Comparison of ENCODE assay signal across 23 cellular contexts in the genomic region with DNA sequence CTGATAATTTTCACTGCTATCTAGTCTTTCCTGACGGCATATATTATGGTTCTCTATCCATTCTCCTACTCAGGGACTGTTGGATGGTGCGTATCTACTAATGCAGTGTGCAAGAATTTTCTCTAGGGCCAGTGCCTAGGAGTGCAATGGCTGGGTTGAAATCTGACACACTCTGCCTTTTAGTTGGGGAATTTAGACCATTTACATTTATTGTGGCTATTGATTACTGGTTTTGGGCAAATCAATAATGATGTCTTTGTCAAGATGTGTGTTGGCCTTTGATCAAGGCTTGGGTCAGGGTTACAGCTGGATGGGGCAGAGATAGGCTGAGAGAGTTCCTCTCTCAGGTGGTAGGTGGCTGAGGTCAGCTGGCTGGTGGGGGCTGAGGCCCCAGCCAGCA. TPM values are rescaled to one million over a fixed set of nuclear protein-coding genes. Genes with fewer than 3 reads are reported as not detected.
A peak's percentile ranks its signal among the peaks of the same experiment; 100 is the strongest.
DNase-seq lines count a peak whose midpoint lies in the region; ATAC-seq, FAIRE-seq and TF ChIP-seq lines count a peak whose summit lies in the region.
"Had no signal": no experiment of that assay in that cellular context is flagged by ENCODE, and none has a peak within 500 bp of the region (broad histone marks: within the 10 kb centered on the region; RNA-seq: fewer than 3 reads in every experiment).

No MANE protein-coding gene starts in this region.

- H3K4me1 ChIP-seq in BLaER1 (peaks cover 70% of the 10 kb centered on the region), HCT116 (ENCODE audit: control insufficient read depth in 1 of 2, insufficient read depth in 2 of 2, low read length in 2 of 2) (no peaks in the 10 kb centered on the region), K562 (replicated peaks in 1 of 2; ENCODE audit: control insufficient read depth in 2 of 2, insufficient read depth in 2 of 2, low read length in 2 of 2) (no peaks in the 10 kb centered on the region), uterus (no peaks in the 10 kb centered on the region)
- H3K4me1 ChIP-seq: A549, BE2C, Caco-2 had no signal

- BruUV-seq in HCT116 (replicated peaks; lab: Mats Ljungman, UMichigan), result no TSS peak
- no TSS peak for BruUV-seq in K562 (replicated peaks; lab: Mats Ljungman, UMichigan)

- peaks cover 23% of the 10 kb centered on the region for H3K9me3 ChIP-seq in BLaER1
- H3K9me3 ChIP-seq in HCT116 (ENCODE audit: control insufficient read depth in 1 of 2, insufficient read depth in 1 of 2, low read depth in 1 of 2, low read length in 2 of 2), result peaks cover 0 to 5% of the 10 kb centered on the region in 2 experiments; a peak in 1 of 4 replicates
- H3K9me3 ChIP-seq in K562 (replicated peaks; ENCODE audit: control insufficient read depth, insufficient read depth, low read depth, low read length), result no peaks in the 10 kb centered on the region
- H3K9me3 ChIP-seq in uterus, result no peaks in the 10 kb centered on the region
- H3K9me3 ChIP-seq: BE2C, Caco-2 had no signal

- RAD21 ChIA-PET in HCT116 (lab: Charles Lee; ENCODE audit: low non-redundant PET in 1 of 2, low total read pairs in 2 of 2, uncharacterized antibody in 2 of 2, unreplicated experiment in 2 of 2), result no interaction called here

- no peak for TF ChIP-seq RAD21 in HCT116 (IDR thresholded peaks at IDR 0.05; ENCODE audit: low read depth)
- no peak for TF ChIP-seq RAD21 in K562 (CRISPR knock-in tag; conservative IDR thresholded peaks at IDR 0.05 in 1 of 2, IDR thresholded peaks at IDR 0.05 in 1 of 2)

- no peaks in the 10 kb centered on the region for H4K20me1 ChIP-seq in BLaER1
- no peaks in the 10 kb centered on the region for H4K20me1 ChIP-seq in HCT116 (ENCODE audit: insufficient read depth)
- no peaks in the 10 kb centered on the region for H4K20me1 ChIP-seq in K562 (replicated peaks; ENCODE audit: control insufficient read depth, insufficient read depth, low read length)

- peak overlapping the region; percentile 19; the same call in 1 of the 2 replicates for H3K4me3 ChIP-seq in BLaER1
- H3K4me3 ChIP-seq in HCT116 (replicated peaks in 1 of 2; ENCODE audit: low read depth in 1 of 2, low read length in 2 of 2), result no peak overlapping the region
- no peak overlapping the region for H3K4me3 ChIP-seq in K562
- H3K4me3 ChIP-seq in uterus, result no peak overlapping the region
- H3K4me3 ChIP-seq: A549, GM23248 had no signal

- H3K79me2 ChIP-seq in HCT116 (ENCODE audit: insufficient read depth, low read length) (no peaks in the 10 kb centered on the region), K562 (ENCODE audit: control insufficient read depth, insufficient read depth, low read length) (no peaks in the 10 kb centered on the region)

- H3K36me3 ChIP-seq in BLaER1 (no peaks in the 10 kb centered on the region), HCT116 (ENCODE audit: control insufficient read depth in 1 of 2, insufficient read depth in 2 of 2, low read length in 2 of 2) (no peaks in the 10 kb centered on the region), K562 (ENCODE audit: control insufficient read depth, insufficient read depth, low read length) (no peaks in the 10 kb centered on the region), uterus (no peaks in the 10 kb centered on the region)
- H3K36me3 ChIP-seq: BE2C had no signal

- DNase-seq in HCT116 (ENCODE audit: low read depth, low spot score) (no peak), K562 (ENCODE audit: extremely low read depth in 1 of 4, low spot score in 3 of 4) (no peak), uterus (no peak), RPMI8226 (no peak)
- DNase-seq: 8988T; ACHN; AML-193; BE2C; Caco-2; CD4-positive, CD25-positive, alpha-beta regulatory T cell; CD8-positive, alpha-beta T cell; DMS153; DND-41; GM23248; H7; HCEC 1CT had no signal

- CTCF ChIA-PET in HCT116 (lab: Charles Lee) (no interaction called here), K562 (lab: Yijun Ruan, JAX; ENCODE audit: low intra/inter-chr PET ratio) (no interaction called here)

- ATAC-seq in HCT116 (no peak), K562 (no peak), HG03097 (IDR thresholded peaks at IDR 0.05; ENCODE audit: low FRiP score, unreplicated experiment) (no peak)
- ATAC-seq: A549; CD8-positive, alpha-beta T cell had no signal

- WGBS in K562 (ENCODE audit: insufficient coverage, low coverage, missing lambda C conversion rate), result 2% methylated on average over 2 of the region's 2 CpGs

- no peak overlapping the region for H2AFZ ChIP-seq in HCT116 (ENCODE audit: low read depth, low read length, poor library complexity, severe bottlenecking)
- no peak overlapping the region for H2AFZ ChIP-seq in K562 (ENCODE audit: low read depth, low read length)
- H2AFZ ChIP-seq: GM23248 had no signal

- H3K27ac ChIP-seq in BLaER1, result peak overlapping the region; percentile 90
- H3K27ac ChIP-seq in HCT116 (ENCODE audit: low read depth, low read length), result no peak overlapping the region
- no peak overlapping the region for H3K27ac ChIP-seq in K562 (ENCODE audit: extremely low read depth, low read depth, low read length)
- no peak overlapping the region for H3K27ac ChIP-seq in uterus
- H3K27ac ChIP-seq: A549, C4-2B, GM23248 had no signal

- POLR2A ChIA-PET in HCT116 (lab: Charles Lee) (no interaction called here), K562 (lab: Yijun Ruan, JAX) (no interaction called here)

- in situ Hi-C loops in K562 (cut with MboI), result no loop called here

- H3K4me2 ChIP-seq in BLaER1 (peak overlapping the region; percentile 95), HCT116 (ENCODE audit: low read length) (no peak overlapping the region), K562 (ENCODE audit: insufficient read depth, low read length) (no peak overlapping the region)
- H3K4me2 ChIP-seq: A549 had no signal

- TF ChIP-seq EP300 in K562 (IDR thresholded peaks at IDR 0.05; ENCODE audit: low read length), result no peak

- FAIRE-seq in K562 (lab: Jason Lieb, UNC), result no peak
- FAIRE-seq: A549, G401.6, GM12892, H1 had no signal

- TF ChIP-seq POLR2A in HCT116 (IDR thresholded peaks at IDR 0.05; ENCODE audit: borderline replicate concordance, extremely low read depth, insufficient read depth, insufficient read length) (no peak), K562 (conservative IDR thresholded peaks at IDR 0.05) (no peak), uterus (IDR thresholded peaks at IDR 0.05) (no peak)

- no peaks in the 10 kb centered on the region for H3K9me2 ChIP-seq in HCT116 (ENCODE audit: insufficient read depth)

- H3K9ac ChIP-seq in BLaER1, result no peak overlapping the region; the same call in 1 of the 2 replicates
- no peak overlapping the region for H3K9ac ChIP-seq in HCT116 (ENCODE audit: low read length)
- H3K9ac ChIP-seq in K562 (ENCODE audit: insufficient read depth in 1 of 2, low read depth in 2 of 2, low read length in 2 of 2), result no peak overlapping the region
- H3K9ac ChIP-seq: GM23248 had no signal

- H3K27me3 ChIP-seq in BLaER1, result no peaks in the 10 kb centered on the region
- H3K27me3 ChIP-seq in HCT116 (ENCODE audit: insufficient read depth, low read length), result no peaks in the 10 kb centered on the region
- no peaks in the 10 kb centered on the region; a peak in 1 of 5 replicates for H3K27me3 ChIP-seq in K562 (ENCODE audit: control insufficient read depth in 2 of 2, insufficient read depth in 2 of 2, low read length in 2 of 2)
- H3K27me3 ChIP-seq in uterus, result no peaks in the 10 kb centered on the region
- H3K27me3 ChIP-seq: BE2C had no signal

- no peak for TF ChIP-seq CTCF in HCT116 (IDR thresholded peaks at IDR 0.05 in 2 of 3, conservative IDR thresholded peaks at IDR 0.05 in 1 of 3; ENCODE audit: borderline replicate concordance in 1 of 3, insufficient read depth in 1 of 3, low read depth in 2 of 3, low read length in 2 of 3)
- no peak for TF ChIP-seq CTCF in K562 (IDR thresholded peaks at IDR 0.05 in 2 of 3, conservative IDR thresholded peaks at IDR 0.05 in 1 of 3; ENCODE audit: insufficient read depth in 2 of 3, low read depth in 1 of 3, low read length in 3 of 3)
- no peak for TF ChIP-seq CTCF in uterus (IDR thresholded peaks at IDR 0.05)

- intact Hi-C loops in HCT116 (cut with micrococcal nuclease), result no loop called here
- intact Hi-C loops in K562 (cut with micrococcal nuclease), result no loop called here
- intact Hi-C loops in uterus (cut with DNase I; ENCODE audit: low total_unique reads), result no loop called here

- H3K9me1 ChIP-seq in K562 (ENCODE audit: control insufficient read depth, insufficient read depth, low read length), result no peaks in the 10 kb centered on the region

TF ChIP-seq in HCT116, 20 proteins besides CTCF, POLR2A, EP300 and RAD21:
- TF ChIP-seq CBX3 (IDR thresholded peaks at IDR 0.05; ENCODE audit: low read depth) (0 out of 2 replicates have a peak, but pooled peaks have one; percentile 29), SRF (IDR thresholded peaks at IDR 0.05; ENCODE audit: low read depth) (no peak), EGR1 (IDR thresholded peaks at IDR 0.05; ENCODE audit: low read depth) (no peak), EZH2 (IDR thresholded peaks at IDR 0.05) (no peak)

TF ChIP-seq in K562, 482 proteins besides CTCF, POLR2A, EP300 and RAD21:
- peak; percentile 91 for TF ChIP-seq ZNF354B (CRISPR knock-in tag; IDR thresholded peaks at IDR 0.05)
- peak; percentile 98 for TF ChIP-seq ZNF507 (tag; conservative IDR thresholded peaks at IDR 0.05)
- no peak for TF ChIP-seq GTF2A2 (tag; IDR thresholded peaks at IDR 0.05)
- 0 out of 3 replicates have a peak, but pooled peaks of 1 of the 2 experiments have one; percentile 26 for TF ChIP-seq CBX3 (IDR thresholded peaks at IDR 0.05; ENCODE audit: borderline replicate concordance in 1 of 2, low read length in 2 of 2)

RNA-seq across cellular contexts. Expression of a gene that starts 21.8 kb away (rescaled TPM):
- total RNA-seq in HCT116 (2021; ENCODE audit: unreplicated experiment) (not detected), K562 (2014; rRNA removed) (not detected in 2 replicates), K562 (2014; rRNA removed; fragmentation: Illumina TruSeq; extraction: Trizol) (not detected in 2 replicates), K562 (2015; rRNA removed; fragmentation: Illumina TruSeq; extraction: Trizol) (not detected in 2 replicates), K562 (2021) (0.07 TPM in 1 of 2 replicates, not detected in the other), uterus (1 to 10 TPM; 4.1 to 5.5 (median 4.8) TPM)
- polyA plus RNA-seq in HCT116 (2012), result not detected in 2 replicates
- not detected in 2 replicates for total RNA-seq in K562 (2011; cell fraction: chromatin; rRNA removed; ENCODE audit: low replicate concordance)
- total RNA-seq in K562 (2011; cell fraction: nucleolus; rRNA removed), result not detected in 2 replicates
- not detected in 2 replicates for total RNA-seq in K562 (2011; cell fraction: nucleoplasm; rRNA removed)
- polyA plus RNA-seq in K562 (2011; rRNA removed) (not detected in 2 replicates), K562 (2014; fragmentation: Illumina TruSeq; extraction: Trizol) (not detected in 2 replicates), K562 (2014; fragmentation: Nextera tagmentation; extraction: Ambion mirVana) (not detected), K562 (2014; rRNA removed) (not detected in 2 replicates)
- polyA plus RNA-seq in K562 (2011; cell fraction: cytosol; rRNA removed), result not detected in 2 replicates
- polyA plus RNA-seq in K562 (2011; cell fraction: nucleus; rRNA removed), result not detected in 2 replicates
- polyA plus RNA-seq in K562 (2012), result not detected in 2 replicates
- polyA minus RNA-seq in K562 (2011; rRNA and poly(A)+ RNA removed), result not detected in 2 replicates
- not detected in 2 replicates for polyA minus RNA-seq in K562 (2011; cell fraction: cytosol; rRNA and poly(A)+ RNA removed)
- polyA minus RNA-seq in K562 (2011; cell fraction: nucleus; rRNA and poly(A)+ RNA removed), result not detected in 2 replicates
- total RNA-seq: Caco-2; CD4-positive, CD25-positive, alpha-beta regulatory T cell; CD8-positive, alpha-beta T cell had no signal
- polyA plus RNA-seq: A549; CD4-positive, CD25-positive, alpha-beta regulatory T cell had no signal
